ENCODE assay signal across 19 cellular contexts in the genomic region with DNA sequence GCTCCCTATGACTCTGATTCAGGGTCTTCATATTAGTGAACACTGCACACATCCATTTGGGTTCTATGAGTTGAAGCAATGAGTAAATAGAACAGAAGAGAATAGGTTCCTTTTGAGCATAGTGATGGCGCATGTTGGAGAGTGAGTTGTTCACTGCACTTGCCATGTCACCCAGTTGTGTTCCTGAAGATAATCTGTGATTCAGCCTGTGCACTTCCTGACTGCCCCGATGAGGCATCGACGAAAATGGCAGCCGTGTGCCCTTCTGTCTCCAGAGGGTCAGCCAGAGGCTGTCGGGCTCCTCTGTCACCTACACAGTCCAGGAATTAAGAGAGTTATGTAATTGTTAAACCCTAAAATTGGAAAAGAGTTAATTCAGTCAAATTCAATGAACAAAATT.
"Had no signal": no experiment of that assay in that cellular context is flagged by ENCODE, and none has a peak within 500 bp of the region (broad histone marks: within the 10 kb centered on the region; RNA-seq: fewer than 3 reads in every experiment).

No MANE protein-coding gene starts in this region.

- ATAC-seq: left lung; naive thymus-derived CD8-positive, alpha-beta T cell had no signal

- H3K9me3 ChIP-seq: adrenal gland, left lung, SJCRH30, thoracic aorta, upper lobe of left lung had no signal

- H3K9ac ChIP-seq: neural progenitor cell had no signal

- H3K4me3 Mint-ChIP-seq: activated CD4-positive, alpha-beta memory T cell treated with anti-CD3 and anti-CD28 coated beads for 36 hours; activated naive CD8-positive, alpha-beta T cell; mesothelial cell of epicardium; naive thymus-derived CD8-positive, alpha-beta T cell; neural progenitor cell had no signal

- H3K27ac Mint-ChIP-seq: activated CD4-positive, alpha-beta memory T cell treated with anti-CD3 and anti-CD28 coated beads for 36 hours; activated naive CD8-positive, alpha-beta T cell; mesothelial cell of epicardium; neural progenitor cell had no signal

- H2AFZ ChIP-seq: neural progenitor cell had no signal

- H3K27me3 Mint-ChIP-seq: activated CD4-positive, alpha-beta memory T cell treated with anti-CD3 and anti-CD28 coated beads for 36 hours; activated naive CD8-positive, alpha-beta T cell; naive thymus-derived CD8-positive, alpha-beta T cell had no signal

- H3K4me1 ChIP-seq: adrenal gland, left lung, neural progenitor cell, SJCRH30, upper lobe of left lung had no signal

- H3K27ac ChIP-seq: adrenal gland, left lung, neural progenitor cell, SJCRH30, thoracic aorta, upper lobe of left lung had no signal

- H3K27me3 ChIP-seq: adrenal gland, left lung, neural progenitor cell, SJCRH30, upper lobe of left lung had no signal

- H3K4me3 ChIP-seq: adrenal gland, left lung, lung, neural progenitor cell, SJCRH30, thoracic aorta, upper lobe of left lung had no signal

- H3K4me1 Mint-ChIP-seq: mesothelial cell of epicardium, neural progenitor cell had no signal

- DNase-seq: activated CD4-positive, alpha-beta memory T cell treated with anti-CD3 and anti-CD28 coated beads for 36 hours; activated CD4-positive, alpha-beta T cell treated with anti-CD3 and anti-CD28 coated beads for 48 hours; activated naive CD4-positive, alpha-beta T cell; adrenal gland; kidney glomerular epithelial cell; left lung; naive thymus-derived CD8-positive, alpha-beta T cell; retina; SJCRH30; stimulated activated CD4-positive, alpha-beta T cell treated with anti-CD3 and anti-CD28 coated beads, Interleukin-2, amount 100 ng/mL, for 48 hours; stimulated activated CD8-positive, alpha-beta memory T cell treated with anti-CD3 and anti-CD28 coated beads, Interleukin-4, amount 100 ng/mL, for 48 hours; stimulated activated naive CD4-positive, alpha-beta T cell; T-helper 1 cell; upper lobe of left lung had no signal

- H3K4me2 ChIP-seq: neural progenitor cell had no signal
